1 cellular context compared by ENCODE assay signal in the genomic region with DNA sequence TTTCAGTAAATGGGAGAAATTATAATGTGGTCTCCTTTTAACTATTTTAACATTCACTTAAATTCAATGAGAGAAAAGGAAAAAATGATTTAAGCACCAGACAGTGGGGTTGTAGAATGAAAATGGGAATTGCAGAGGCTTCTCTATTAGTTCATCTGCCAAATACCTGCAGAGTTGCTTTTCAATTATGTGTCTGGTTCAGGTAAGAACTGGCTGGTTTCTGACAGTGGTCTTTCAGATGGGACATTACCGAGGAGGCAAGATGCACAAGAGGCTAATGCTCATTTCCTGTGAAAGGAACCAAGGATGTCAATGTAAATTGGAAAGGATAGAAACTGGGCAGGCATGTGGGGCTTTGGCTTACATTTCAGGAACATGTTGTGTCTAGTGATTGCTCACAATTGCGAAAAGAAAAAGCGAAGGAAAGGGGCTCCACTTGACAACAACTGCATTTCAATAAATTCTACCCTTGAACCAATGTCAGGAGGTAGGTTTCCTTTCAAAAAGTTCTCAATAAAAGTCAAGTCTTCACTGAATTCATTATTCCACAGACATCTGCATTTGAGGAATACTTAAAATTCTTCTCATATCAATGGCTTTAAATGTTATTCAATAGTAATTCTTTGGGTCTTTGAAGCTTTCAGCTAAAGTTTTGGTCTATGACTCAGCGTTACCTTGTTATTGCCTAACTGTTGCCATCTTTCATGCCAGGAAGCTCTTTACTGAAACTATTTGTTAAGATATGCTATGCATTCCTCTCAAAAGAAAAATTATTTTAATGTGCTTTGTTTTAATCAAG.
TF ChIP-seq lines count a peak whose summit lies in the region.

No MANE protein-coding gene starts in this region.

TF ChIP-seq in K562, 482 proteins besides CTCF, POLR2A, EP300 and RAD21 (continued from another document and continues in another):
- TF ChIP-seq NFATC3 (IDR thresholded peaks at IDR 0.05) = no peak
- TF ChIP-seq HDAC2 (IDR thresholded peaks at IDR 0.05) = no peak
- TF ChIP-seq ZKSCAN8 (CRISPR knock-in tag; IDR thresholded peaks at IDR 0.05) = peak; percentile 77
- TF ChIP-seq ZBTB1 (CRISPR knock-in tag; IDR thresholded peaks at IDR 0.05; ENCODE audit: borderline replicate concordance, low read depth) = no peak
- no peak for TF ChIP-seq NCOR1 (IDR thresholded peaks at IDR 0.05)
- TF ChIP-seq ETV6 (IDR thresholded peaks at IDR 0.05; ENCODE audit: borderline replicate concordance in 1 of 2, low read depth in 2 of 2, low read length in 1 of 2) = no peak
- TF ChIP-seq ETV6 (CRISPR knock-in tag; IDR thresholded peaks at IDR 0.05; ENCODE audit: borderline replicate concordance) = no peak
- TF ChIP-seq BMI1 (IDR thresholded peaks at IDR 0.05; ENCODE audit: low read length) = no peak
- TF ChIP-seq, protein P1, sequence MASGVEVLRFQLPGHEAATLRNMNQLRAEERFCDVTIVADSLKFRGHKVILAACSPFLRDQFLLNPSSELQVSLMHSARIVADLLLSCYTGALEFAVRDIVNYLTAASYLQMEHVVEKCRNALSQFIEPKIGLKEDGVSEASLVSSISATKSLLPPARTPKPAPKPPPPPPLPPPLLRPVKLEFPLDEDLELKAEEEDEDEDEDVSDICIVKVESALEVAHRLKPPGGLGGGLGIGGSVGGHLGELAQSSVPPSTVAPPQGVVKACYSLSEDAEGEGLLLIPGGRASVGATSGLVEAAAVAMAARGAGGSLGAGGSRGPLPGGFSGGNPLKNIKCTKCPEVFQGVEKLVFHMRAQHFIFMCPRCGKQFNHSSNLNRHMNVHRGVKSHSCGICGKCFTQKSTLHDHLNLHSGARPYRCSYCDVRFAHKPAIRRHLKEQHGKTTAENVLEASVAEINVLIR (CRISPR knock-in tag; IDR thresholded peaks at IDR 0.05) = peak; percentile 18; the same call in 1 of the 2 replicates
- TF ChIP-seq, protein P2, sequence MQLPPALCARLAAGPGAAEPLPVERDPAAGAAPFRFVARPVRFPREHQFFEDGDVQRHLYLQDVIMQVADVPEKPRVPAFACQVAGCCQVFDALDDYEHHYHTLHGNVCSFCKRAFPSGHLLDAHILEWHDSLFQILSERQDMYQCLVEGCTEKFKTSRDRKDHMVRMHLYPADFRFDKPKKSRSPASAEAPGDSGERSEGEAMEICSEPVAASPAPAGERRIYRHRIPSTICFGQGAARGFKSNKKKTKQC (CRISPR knock-in tag; IDR thresholded peaks at IDR 0.05) = no peak
- no peak for TF ChIP-seq HCFC1 (IDR thresholded peaks at IDR 0.05; ENCODE audit: low read depth, low read length)
- TF ChIP-seq KDM5B (IDR thresholded peaks at IDR 0.05; ENCODE audit: insufficient replicate concordance, low read depth, low read length) = no peak
- no peak for TF ChIP-seq ZNF23 (CRISPR knock-in tag; IDR thresholded peaks at IDR 0.05)
- TF ChIP-seq NCOA4 (IDR thresholded peaks at IDR 0.05; ENCODE audit: partially characterized antibody) = no peak
- TF ChIP-seq, protein P3, sequence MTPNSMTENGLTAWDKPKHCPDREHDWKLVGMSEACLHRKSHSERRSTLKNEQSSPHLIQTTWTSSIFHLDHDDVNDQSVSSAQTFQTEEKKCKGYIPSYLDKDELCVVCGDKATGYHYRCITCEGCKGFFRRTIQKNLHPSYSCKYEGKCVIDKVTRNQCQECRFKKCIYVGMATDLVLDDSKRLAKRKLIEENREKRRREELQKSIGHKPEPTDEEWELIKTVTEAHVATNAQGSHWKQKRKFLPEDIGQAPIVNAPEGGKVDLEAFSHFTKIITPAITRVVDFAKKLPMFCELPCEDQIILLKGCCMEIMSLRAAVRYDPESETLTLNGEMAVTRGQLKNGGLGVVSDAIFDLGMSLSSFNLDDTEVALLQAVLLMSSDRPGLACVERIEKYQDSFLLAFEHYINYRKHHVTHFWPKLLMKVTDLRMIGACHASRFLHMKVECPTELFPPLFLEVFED (CRISPR knock-in tag; conservative IDR thresholded peaks at IDR 0.05) = 0 out of 2 replicates have a peak, but pooled peaks have one; percentile 37
- TF ChIP-seq, protein P4, sequence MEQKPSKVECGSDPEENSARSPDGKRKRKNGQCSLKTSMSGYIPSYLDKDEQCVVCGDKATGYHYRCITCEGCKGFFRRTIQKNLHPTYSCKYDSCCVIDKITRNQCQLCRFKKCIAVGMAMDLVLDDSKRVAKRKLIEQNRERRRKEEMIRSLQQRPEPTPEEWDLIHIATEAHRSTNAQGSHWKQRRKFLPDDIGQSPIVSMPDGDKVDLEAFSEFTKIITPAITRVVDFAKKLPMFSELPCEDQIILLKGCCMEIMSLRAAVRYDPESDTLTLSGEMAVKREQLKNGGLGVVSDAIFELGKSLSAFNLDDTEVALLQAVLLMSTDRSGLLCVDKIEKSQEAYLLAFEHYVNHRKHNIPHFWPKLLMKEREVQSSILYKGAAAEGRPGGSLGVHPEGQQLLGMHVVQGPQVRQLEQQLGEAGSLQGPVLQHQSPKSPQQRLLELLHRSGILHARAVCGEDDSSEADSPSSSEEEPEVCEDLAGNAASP (IDR thresholded peaks at IDR 0.05) = no peak
- TF ChIP-seq TARDBP (IDR thresholded peaks at IDR 0.05) = no peak
- no peak for TF ChIP-seq ZNF408 (CRISPR knock-in tag; IDR thresholded peaks at IDR 0.05; ENCODE audit: low read depth)
- TF ChIP-seq ZNF780A (CRISPR knock-in tag; IDR thresholded peaks at IDR 0.05) = no peak
- TF ChIP-seq, protein P5, sequence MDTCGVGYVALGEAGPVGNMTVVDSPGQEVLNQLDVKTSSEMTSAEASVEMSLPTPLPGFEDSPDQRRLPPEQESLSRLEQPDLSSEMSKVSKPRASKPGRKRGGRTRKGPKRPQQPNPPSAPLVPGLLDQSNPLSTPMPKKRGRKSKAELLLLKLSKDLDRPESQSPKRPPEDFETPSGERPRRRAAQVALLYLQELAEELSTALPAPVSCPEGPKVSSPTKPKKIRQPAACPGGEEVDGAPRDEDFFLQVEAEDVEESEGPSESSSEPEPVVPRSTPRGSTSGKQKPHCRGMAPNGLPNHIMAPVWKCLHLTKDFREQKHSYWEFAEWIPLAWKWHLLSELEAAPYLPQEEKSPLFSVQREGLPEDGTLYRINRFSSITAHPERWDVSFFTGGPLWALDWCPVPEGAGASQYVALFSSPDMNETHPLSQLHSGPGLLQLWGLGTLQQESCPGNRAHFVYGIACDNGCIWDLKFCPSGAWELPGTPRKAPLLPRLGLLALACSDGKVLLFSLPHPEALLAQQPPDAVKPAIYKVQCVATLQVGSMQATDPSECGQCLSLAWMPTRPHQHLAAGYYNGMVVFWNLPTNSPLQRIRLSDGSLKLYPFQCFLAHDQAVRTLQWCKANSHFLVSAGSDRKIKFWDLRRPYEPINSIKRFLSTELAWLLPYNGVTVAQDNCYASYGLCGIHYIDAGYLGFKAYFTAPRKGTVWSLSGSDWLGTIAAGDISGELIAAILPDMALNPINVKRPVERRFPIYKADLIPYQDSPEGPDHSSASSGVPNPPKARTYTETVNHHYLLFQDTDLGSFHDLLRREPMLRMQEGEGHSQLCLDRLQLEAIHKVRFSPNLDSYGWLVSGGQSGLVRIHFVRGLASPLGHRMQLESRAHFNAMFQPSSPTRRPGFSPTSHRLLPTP (IDR thresholded peaks at IDR 0.05; ENCODE audit: borderline replicate concordance, extremely low read depth, insufficient read length) = no peak
- no peak for TF ChIP-seq SRSF7 (optimal IDR thresholded peaks at IDR 0.05; ENCODE audit: low read depth, low read length)
- TF ChIP-seq KAT2B (IDR thresholded peaks at IDR 0.05; ENCODE audit: low read depth, low read length) = no peak
- TF ChIP-seq, protein P6, sequence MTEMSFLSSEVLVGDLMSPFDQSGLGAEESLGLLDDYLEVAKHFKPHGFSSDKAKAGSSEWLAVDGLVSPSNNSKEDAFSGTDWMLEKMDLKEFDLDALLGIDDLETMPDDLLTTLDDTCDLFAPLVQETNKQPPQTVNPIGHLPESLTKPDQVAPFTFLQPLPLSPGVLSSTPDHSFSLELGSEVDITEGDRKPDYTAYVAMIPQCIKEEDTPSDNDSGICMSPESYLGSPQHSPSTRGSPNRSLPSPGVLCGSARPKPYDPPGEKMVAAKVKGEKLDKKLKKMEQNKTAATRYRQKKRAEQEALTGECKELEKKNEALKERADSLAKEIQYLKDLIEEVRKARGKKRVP (CRISPR knock-in tag; IDR thresholded peaks at IDR 0.05) = 0 out of 2 replicates have a peak, but pooled peaks have one; percentile 40
- TF ChIP-seq ELF1 (tag; IDR thresholded peaks at IDR 0.05) = no peak; the same call in none of the 2 replicates
- TF ChIP-seq, protein P7, sequence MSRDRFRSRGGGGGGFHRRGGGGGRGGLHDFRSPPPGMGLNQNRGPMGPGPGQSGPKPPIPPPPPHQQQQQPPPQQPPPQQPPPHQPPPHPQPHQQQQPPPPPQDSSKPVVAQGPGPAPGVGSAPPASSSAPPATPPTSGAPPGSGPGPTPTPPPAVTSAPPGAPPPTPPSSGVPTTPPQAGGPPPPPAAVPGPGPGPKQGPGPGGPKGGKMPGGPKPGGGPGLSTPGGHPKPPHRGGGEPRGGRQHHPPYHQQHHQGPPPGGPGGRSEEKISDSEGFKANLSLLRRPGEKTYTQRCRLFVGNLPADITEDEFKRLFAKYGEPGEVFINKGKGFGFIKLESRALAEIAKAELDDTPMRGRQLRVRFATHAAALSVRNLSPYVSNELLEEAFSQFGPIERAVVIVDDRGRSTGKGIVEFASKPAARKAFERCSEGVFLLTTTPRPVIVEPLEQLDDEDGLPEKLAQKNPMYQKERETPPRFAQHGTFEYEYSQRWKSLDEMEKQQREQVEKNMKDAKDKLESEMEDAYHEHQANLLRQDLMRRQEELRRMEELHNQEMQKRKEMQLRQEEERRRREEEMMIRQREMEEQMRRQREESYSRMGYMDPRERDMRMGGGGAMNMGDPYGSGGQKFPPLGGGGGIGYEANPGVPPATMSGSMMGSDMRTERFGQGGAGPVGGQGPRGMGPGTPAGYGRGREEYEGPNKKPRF (IDR thresholded peaks at IDR 0.05; ENCODE audit: low read depth, low read length) = no peak
- peak; percentile 74; the same call in 1 of the 2 replicates for TF ChIP-seq ZNF766 (CRISPR knock-in tag; conservative IDR thresholded peaks at IDR 0.05)
- TF ChIP-seq CC2D1A (IDR thresholded peaks at IDR 0.05) = no peak
- TF ChIP-seq, protein P8, sequence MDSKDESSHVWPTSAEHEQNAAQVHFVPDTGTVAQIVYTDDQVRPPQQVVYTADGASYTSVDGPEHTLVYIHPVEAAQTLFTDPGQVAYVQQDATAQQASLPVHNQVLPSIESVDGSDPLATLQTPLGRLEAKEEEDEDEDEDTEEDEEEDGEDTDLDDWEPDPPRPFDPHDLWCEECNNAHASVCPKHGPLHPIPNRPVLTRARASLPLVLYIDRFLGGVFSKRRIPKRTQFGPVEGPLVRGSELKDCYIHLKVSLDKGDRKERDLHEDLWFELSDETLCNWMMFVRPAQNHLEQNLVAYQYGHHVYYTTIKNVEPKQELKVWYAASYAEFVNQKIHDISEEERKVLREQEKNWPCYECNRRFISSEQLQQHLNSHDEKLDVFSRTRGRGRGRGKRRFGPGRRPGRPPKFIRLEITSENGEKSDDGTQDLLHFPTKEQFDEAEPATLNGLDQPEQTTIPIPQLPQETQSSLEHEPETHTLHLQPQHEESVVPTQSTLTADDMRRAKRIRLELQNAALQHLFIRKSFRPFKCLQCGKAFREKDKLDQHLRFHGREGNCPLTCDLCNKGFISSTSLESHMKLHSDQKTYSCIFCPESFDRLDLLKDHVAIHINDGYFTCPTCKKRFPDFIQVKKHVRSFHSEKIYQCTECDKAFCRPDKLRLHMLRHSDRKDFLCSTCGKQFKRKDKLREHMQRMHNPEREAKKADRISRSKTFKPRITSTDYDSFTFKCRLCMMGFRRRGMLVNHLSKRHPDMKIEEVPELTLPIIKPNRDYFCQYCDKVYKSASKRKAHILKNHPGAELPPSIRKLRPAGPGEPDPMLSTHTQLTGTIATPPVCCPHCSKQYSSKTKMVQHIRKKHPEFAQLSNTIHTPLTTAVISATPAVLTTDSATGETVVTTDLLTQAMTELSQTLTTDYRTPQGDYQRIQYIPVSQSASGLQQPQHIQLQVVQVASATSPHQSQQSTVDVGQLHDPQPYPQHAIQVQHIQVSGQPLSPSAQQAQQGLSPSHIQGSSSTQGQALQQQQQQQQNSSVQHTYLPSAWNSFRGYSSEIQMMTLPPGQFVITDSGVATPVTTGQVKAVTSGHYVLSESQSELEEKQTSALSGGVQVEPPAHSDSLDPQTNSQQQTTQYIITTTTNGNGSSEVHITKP (IDR thresholded peaks at IDR 0.05; ENCODE audit: partially characterized antibody) = no peak
- no peak for TF ChIP-seq RBM34 (IDR thresholded peaks at IDR 0.05; ENCODE audit: borderline replicate concordance, insufficient read depth, low read length)
- TF ChIP-seq ZBTB7A (IDR thresholded peaks at IDR 0.05; ENCODE audit: borderline replicate concordance, control insufficient read depth, low read depth, low read length) = no peak
- TF ChIP-seq, protein P9, sequence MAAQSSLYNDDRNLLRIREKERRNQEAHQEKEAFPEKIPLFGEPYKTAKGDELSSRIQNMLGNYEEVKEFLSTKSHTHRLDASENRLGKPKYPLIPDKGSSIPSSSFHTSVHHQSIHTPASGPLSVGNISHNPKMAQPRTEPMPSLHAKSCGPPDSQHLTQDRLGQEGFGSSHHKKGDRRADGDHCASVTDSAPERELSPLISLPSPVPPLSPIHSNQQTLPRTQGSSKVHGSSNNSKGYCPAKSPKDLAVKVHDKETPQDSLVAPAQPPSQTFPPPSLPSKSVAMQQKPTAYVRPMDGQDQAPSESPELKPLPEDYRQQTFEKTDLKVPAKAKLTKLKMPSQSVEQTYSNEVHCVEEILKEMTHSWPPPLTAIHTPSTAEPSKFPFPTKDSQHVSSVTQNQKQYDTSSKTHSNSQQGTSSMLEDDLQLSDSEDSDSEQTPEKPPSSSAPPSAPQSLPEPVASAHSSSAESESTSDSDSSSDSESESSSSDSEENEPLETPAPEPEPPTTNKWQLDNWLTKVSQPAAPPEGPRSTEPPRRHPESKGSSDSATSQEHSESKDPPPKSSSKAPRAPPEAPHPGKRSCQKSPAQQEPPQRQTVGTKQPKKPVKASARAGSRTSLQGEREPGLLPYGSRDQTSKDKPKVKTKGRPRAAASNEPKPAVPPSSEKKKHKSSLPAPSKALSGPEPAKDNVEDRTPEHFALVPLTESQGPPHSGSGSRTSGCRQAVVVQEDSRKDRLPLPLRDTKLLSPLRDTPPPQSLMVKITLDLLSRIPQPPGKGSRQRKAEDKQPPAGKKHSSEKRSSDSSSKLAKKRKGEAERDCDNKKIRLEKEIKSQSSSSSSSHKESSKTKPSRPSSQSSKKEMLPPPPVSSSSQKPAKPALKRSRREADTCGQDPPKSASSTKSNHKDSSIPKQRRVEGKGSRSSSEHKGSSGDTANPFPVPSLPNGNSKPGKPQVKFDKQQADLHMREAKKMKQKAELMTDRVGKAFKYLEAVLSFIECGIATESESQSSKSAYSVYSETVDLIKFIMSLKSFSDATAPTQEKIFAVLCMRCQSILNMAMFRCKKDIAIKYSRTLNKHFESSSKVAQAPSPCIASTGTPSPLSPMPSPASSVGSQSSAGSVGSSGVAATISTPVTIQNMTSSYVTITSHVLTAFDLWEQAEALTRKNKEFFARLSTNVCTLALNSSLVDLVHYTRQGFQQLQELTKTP (IDR thresholded peaks at IDR 0.05; ENCODE audit: low read depth in 1 of 2, partially characterized antibody in 2 of 2) = no peak
- no peak; the same call in 1 of the 2 replicates for TF ChIP-seq PYGO2 (tag; IDR thresholded peaks at IDR 0.05)
- TF ChIP-seq, protein P10, sequence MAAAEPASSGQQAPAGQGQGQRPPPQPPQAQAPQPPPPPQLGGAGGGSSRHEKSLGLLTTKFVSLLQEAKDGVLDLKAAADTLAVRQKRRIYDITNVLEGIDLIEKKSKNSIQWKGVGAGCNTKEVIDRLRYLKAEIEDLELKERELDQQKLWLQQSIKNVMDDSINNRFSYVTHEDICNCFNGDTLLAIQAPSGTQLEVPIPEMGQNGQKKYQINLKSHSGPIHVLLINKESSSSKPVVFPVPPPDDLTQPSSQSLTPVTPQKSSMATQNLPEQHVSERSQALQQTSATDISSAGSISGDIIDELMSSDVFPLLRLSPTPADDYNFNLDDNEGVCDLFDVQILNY (CRISPR knock-in tag; IDR thresholded peaks at IDR 0.05) = no peak
- no peak for TF ChIP-seq U2AF2 (optimal IDR thresholded peaks at IDR 0.05; ENCODE audit: low read depth, low read length)
- TF ChIP-seq SRSF3 (IDR thresholded peaks at IDR 0.05; ENCODE audit: insufficient read depth, low read length) = no peak
- no peak for TF ChIP-seq EGR1 (conservative IDR thresholded peaks at IDR 0.05)
- no peak for TF ChIP-seq THRAP3 (IDR thresholded peaks at IDR 0.05; ENCODE audit: borderline replicate concordance)
- no peak for TF ChIP-seq NFIX (CRISPR knock-in tag; IDR thresholded peaks at IDR 0.05; ENCODE audit: low read depth)
